8 cellular contexts compared by ENCODE assay signal in the genomic region with DNA sequence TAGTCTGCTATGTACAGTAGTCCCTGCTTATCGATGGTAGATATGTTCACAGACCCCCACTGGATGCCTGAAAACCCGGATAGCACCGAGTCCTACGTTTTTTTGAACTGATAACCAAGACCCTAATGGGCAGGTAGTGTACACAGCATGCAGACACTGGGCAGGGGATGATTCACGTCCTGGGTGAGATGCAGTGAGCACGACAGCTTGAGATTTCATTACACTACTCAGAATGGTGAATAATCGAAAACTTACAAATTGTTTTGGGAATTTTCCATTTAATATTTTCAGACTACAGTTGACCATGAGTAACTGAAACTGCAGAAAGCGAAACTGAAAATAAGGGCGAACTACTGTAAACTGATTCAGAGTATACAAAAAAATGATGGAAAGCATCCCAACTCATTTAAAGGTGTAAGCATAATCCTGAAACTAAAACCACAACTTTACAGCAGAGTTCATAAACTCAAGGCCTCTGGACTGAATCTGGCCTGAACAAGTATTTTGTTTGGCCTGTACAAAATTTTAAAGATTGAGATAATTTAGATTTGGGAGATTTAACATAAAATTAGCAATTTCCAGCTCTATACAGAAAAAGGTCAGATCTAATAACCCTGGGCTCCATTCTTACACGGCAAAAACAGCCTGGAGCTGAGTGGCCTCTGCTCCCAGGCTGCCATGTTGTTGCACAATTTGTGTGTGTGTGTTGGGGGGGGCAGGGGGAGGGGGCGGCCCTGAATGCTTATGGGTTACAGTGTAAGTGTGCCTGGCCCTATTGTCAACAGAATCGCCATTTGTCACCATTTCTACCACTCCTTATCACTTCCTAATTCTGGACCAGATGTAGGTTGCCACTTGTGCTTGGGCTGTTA. TPM values are rescaled to one million over a fixed set of nuclear protein-coding genes. Genes with fewer than 3 reads are reported as not detected.
DNase-seq lines count a peak whose midpoint lies in the region; ATAC-seq and TF ChIP-seq lines count a peak whose summit lies in the region.

No MANE protein-coding gene starts in this region.

- H3K4me1 Mint-ChIP-seq in activated T-cell treated with anti-CD3 and anti-CD28 coated beads, Interleukin-2, amount 50 U/mL, for 72 hours (ENCODE audit: low read depth), result peaks cover 27% of the 10 kb centered on the region

- peak overlapping the region in 10 of 12 donors; percentile 30 to 57 (median 48) for H3K4me3 ChIP-seq in heart left ventricle

- TF ChIP-seq CTCF in heart left ventricle (IDR thresholded peaks at IDR 0.05), result no peak

- no peaks in the 10 kb centered on the region for H3K9me3 Mint-ChIP-seq in activated T-cell treated with anti-CD3 and anti-CD28 coated beads, Interleukin-2, amount 50 U/mL, for 72 hours

- H3K4me3 Mint-ChIP-seq in activated T-cell treated with anti-CD3 and anti-CD28 coated beads, Interleukin-2, amount 50 U/mL, for 72 hours, result peak overlapping the region; percentile 74 to 94

- peak overlapping the region in 11 of 12 donors; percentile 19 to 84 (median 50) for H3K27ac ChIP-seq in heart left ventricle

- TF ChIP-seq POLR2A in heart left ventricle (IDR thresholded peaks at IDR 0.05), result no peak

- H3K9me3 ChIP-seq in heart left ventricle, result no peaks in the 10 kb centered on the region

- peak overlapping the region; percentile 98 for H3K27ac Mint-ChIP-seq in activated T-cell treated with anti-CD3 and anti-CD28 coated beads, Interleukin-2, amount 50 U/mL, for 72 hours

- peaks cover 0 to 1% of the 10 kb centered on the region in 2 donors for H3K36me3 Mint-ChIP-seq in activated T-cell treated with anti-CD3 and anti-CD28 coated beads, Interleukin-2, amount 50 U/mL, for 72 hours (ENCODE audit: insufficient read depth in 2 of 2)

- no peaks in the 10 kb centered on the region for H3K27me3 ChIP-seq in heart left ventricle

- DNase-seq in Daoy (ENCODE audit: low read depth), result peak; percentile 61
- DNase-seq in LHCN-M2 (ENCODE audit: low read depth), result peak; percentile 70
- peak; percentile 45 to 55 for DNase-seq in activated T-cell treated with anti-CD3 and anti-CD28 coated beads, Interleukin-2, amount 50 U/mL, for 72 hours
- DNase-seq in heart left ventricle, result peak in 2 of 5 donors; percentile 14 to 26
- DNase-seq in stimulated activated CD4-positive, alpha-beta T cell treated with anti-CD3 and anti-CD28 coated beads, Interleukin-1b, Interleukin-23, amount 100 ng/mL, for 48 hours, result peak; percentile 43
- no peak for DNase-seq in NCI-H1417 (lab: John Stamatoyannopoulos, UW)
- no peak for DNase-seq in HT-29 (ENCODE audit: low spot score)

- ATAC-seq in activated T-cell treated with anti-CD3 and anti-CD28 coated beads, Interleukin-2, amount 50 U/mL, for 72 hours (replicated peaks in 1 of 2), result peak; percentile 95 to 96
- ATAC-seq in heart left ventricle (peak in 3 of 4 donors; percentile 39 to 79 (median 44)), HG02973 (IDR thresholded peaks at IDR 0.05; ENCODE audit: unreplicated experiment) (no peak)

- H3K36me3 ChIP-seq in heart left ventricle, result no peaks in the 10 kb centered on the region

- 27 to 35% (median 32%) methylated on average over 12 of the region's 12 CpGs for WGBS in heart left ventricle, 4 donors

- intact Hi-C loops in heart left ventricle (cut with DNase I), result no loop called here

- peaks cover 0 to 22% (median 6%) of the 10 kb centered on the region in 12 donors for H3K4me1 ChIP-seq in heart left ventricle

- no peaks in the 10 kb centered on the region for H3K27me3 Mint-ChIP-seq in activated T-cell treated with anti-CD3 and anti-CD28 coated beads, Interleukin-2, amount 50 U/mL, for 72 hours (ENCODE audit: low read depth)

RNA-seq across cellular contexts. Expression of a gene that starts 34.9 kb away (rescaled TPM):
- total RNA-seq in Daoy (2014; rRNA removed; shearing (Covaris generic)), result 3.1 and 7.6 TPM in 2 replicates
- 21.7 and 26.5 TPM in 2 replicates for total RNA-seq in LHCN-M2 (2014; rRNA removed)
- polyA plus RNA-seq in LHCN-M2 (2012), result 18.3 TPM
- total RNA-seq in activated T-cell treated with anti-CD3 and anti-CD28 coated beads, Interleukin-2, amount 50 U/mL, for 72 hours, result 10 to 100 TPM; 13.4 to 16.4 TPM
- 10 to 100 TPM in 2 of 9 donors, 1 to 10 TPM in 7; 4.2 to 15.2 (median 6.4) TPM for total RNA-seq in heart left ventricle
- 1 to 10 TPM; 1.2 to 6.8 TPM for polyA plus RNA-seq in heart left ventricle
- 1.4 and 2.3 TPM in 2 replicates for total RNA-seq in HT-29 (2014; rRNA removed; shearing (Covaris generic))

Comparison
In these comparisons a context has a peak if more than half of its experiments do, and no peak if none do; other contexts are left out.
1. DNase-seq: peak in Daoy (single experiment), LHCN-M2 (single experiment), activated T-cell treated with anti-CD3 and anti-CD28 coated beads, Interleukin-2, amount 50 U/mL, for 72 hours (2 of 2) and stimulated activated CD4-positive, alpha-beta T cell treated with anti-CD3 and anti-CD28 coated beads, Interleukin-1b, Interleukin-23, amount 100 ng/mL, for 48 hours (single experiment); none in NCI-H1417 (0 of 3) and HT-29 (single experiment).